ENCODE assay signal across 20 cellular contexts in genomic region chr5:174698156-174698555, GRCh38. TPM values are rescaled to one million over a fixed set of nuclear protein-coding genes. Genes with fewer than 3 reads are reported as not detected.
"Had no signal": no experiment of that assay in that cellular context is flagged by ENCODE, and none has a peak within 500 bp of the region (broad histone marks: within the 10 kb centered on the region; RNA-seq: fewer than 3 reads in every experiment).

No MANE protein-coding gene starts in this region.

- ATAC-seq: naive thymus-derived CD4-positive, alpha-beta T cell; pancreas had no signal

- H3K4me3 Mint-ChIP-seq: activated naive CD4-positive, alpha-beta T cell treated with anti-CD3 and anti-CD28 coated beads, Interleukin-2, amount 10 ng/mL, durations not matched to agents 7 days and 5 days; memory B cell; naive thymus-derived CD4-positive, alpha-beta T cell; T-helper 1 cell treated with Interleukin-12 subunit alpha and Interleukin-12 subunit beta and Interleukin-4 antibody, amounts not matched to agents 30 μg/mL and 1 μg/mL, for 36 hours had no signal

- H3K4me1 Mint-ChIP-seq: activated naive CD4-positive, alpha-beta T cell treated with anti-CD3 and anti-CD28 coated beads, Interleukin-2, amount 10 ng/mL, durations not matched to agents 7 days and 5 days; memory B cell had no signal

- H3K27me3 ChIP-seq: colonic mucosa, vagina had no signal

- DNase-seq: activated CD4-positive, CD25-positive, alpha-beta regulatory T cell treated with anti-CD3 and anti-CD28 coated beads, Interleukin-2, amount 50 U/mL, for 72 hours; activated CD8-positive, alpha-beta memory T cell treated with anti-CD3 and anti-CD28 coated beads for 24 hours; activated CD8-positive, alpha-beta memory T cell treated with anti-CD3 and anti-CD28 coated beads, Interleukin-2, amount 50 U/mL, for 48 hours; activated effector memory CD4-positive, alpha-beta T cell treated with Interleukin-2 at 50 U/mL for 16 hours; activated naive CD4-positive, alpha-beta T cell treated with anti-CD3 and anti-CD28 coated beads, Interleukin-2, amount 10 ng/mL, durations not matched to agents 7 days and 5 days; activated T-cell treated with anti-CD3 and anti-CD28 coated beads, Interleukin-2, amount 50 U/mL, for 48 hours; aorta; brain microvascular endothelial cell; central memory CD4-positive, alpha-beta T cell; colonic mucosa; head of caudate nucleus; naive thymus-derived CD4-positive, alpha-beta T cell; pancreas; stimulated activated CD4-positive, alpha-beta T cell treated with anti-CD3 and anti-CD28 coated beads, Interleukin-2, amount 100 ng/mL, for 24 hours; stimulated activated naive CD4-positive, alpha-beta T cell treated with Interleukin-2 at 50 U/mL for 16 hours; tibial artery had no signal

- H3K36me3 ChIP-seq: brain microvascular endothelial cell, colonic mucosa, neutrophil, pancreas, tibial artery, vagina had no signal

- H3K4me3 ChIP-seq: colonic mucosa, pancreas, tibial artery, vagina had no signal

- H3K4me1 ChIP-seq: colonic mucosa, pancreas, tibial artery, vagina had no signal

- H3K36me3 Mint-ChIP-seq: activated naive CD4-positive, alpha-beta T cell treated with anti-CD3 and anti-CD28 coated beads, Interleukin-2, amount 10 ng/mL, durations not matched to agents 7 days and 5 days; memory B cell; naive thymus-derived CD4-positive, alpha-beta T cell had no signal

- H3K9me3 Mint-ChIP-seq: activated naive CD4-positive, alpha-beta T cell treated with anti-CD3 and anti-CD28 coated beads, Interleukin-2, amount 10 ng/mL, durations not matched to agents 7 days and 5 days; memory B cell; T-helper 1 cell treated with Interleukin-12 subunit alpha and Interleukin-12 subunit beta and Interleukin-4 antibody, amounts not matched to agents 30 μg/mL and 1 μg/mL, for 36 hours had no signal

- H3K9me3 ChIP-seq: colonic mucosa, neutrophil, pancreas, tibial artery, vagina had no signal

- H3K27ac Mint-ChIP-seq: activated naive CD4-positive, alpha-beta T cell treated with anti-CD3 and anti-CD28 coated beads, Interleukin-2, amount 10 ng/mL, durations not matched to agents 7 days and 5 days; memory B cell; naive thymus-derived CD4-positive, alpha-beta T cell; T-helper 1 cell treated with Interleukin-12 subunit alpha and Interleukin-12 subunit beta and Interleukin-4 antibody, amounts not matched to agents 30 μg/mL and 1 μg/mL, for 36 hours had no signal

- H3K27ac ChIP-seq: brain microvascular endothelial cell, colonic mucosa, neutrophil, pancreas, tibial artery, vagina had no signal

RNA-seq across cellular contexts. Expression of gene MSX2, which starts 26.2 kb away (rescaled TPM):
- total RNA-seq: naive thymus-derived CD4-positive, alpha-beta T cell had no signal
- polyA plus RNA-seq: naive thymus-derived CD4-positive, alpha-beta T cell had no signal
